ENCODE assay signal across 20 cellular contexts in the genomic region with DNA sequence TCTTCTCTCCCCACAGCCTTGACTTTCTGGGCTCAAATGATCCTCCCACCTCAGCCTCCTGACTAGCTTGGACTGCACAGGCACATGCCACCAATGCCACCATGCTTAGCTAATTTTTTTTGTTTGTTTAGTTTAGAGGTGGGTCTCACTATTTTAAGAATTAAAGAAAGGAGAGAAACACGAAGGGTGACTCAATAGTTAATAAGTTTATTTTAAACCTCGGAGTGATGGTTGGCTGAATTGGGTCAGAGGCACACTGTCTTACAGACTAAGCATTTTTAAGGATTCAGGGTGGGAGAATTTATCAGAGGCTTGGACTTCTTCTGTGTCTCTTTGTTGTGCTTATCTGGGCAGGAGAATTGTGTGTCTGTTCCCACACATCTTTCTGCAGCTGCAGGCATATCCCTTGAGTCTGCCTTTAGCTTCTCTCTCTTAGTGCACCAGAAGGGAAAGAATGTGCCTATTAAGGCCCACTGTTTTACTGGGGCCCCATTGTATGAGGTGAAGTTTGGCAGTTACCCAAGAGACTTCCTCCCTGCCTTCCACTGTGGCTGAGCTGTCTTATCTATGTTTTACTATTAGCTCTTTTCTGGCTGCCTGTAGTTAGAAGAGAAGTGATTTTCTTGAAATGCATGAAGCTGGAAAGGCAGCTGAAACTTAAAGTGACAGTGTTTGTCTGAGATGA.
"Had no signal": no experiment of that assay in that cellular context is flagged by ENCODE, and none has a peak within 500 bp of the region (broad histone marks: within the 10 kb centered on the region; RNA-seq: fewer than 3 reads in every experiment).

No MANE protein-coding gene starts in this region.

- ATAC-seq: activated CD4-positive, CD25-positive, alpha-beta regulatory T cell treated with anti-CD3 and anti-CD28 coated beads, Interleukin-2, amount 50 U/mL, for 24 hours; activated naive CD4-positive, alpha-beta T cell treated with anti-CD3 and anti-CD28 coated beads, Interleukin-2, amount 50 U/mL, for 72 hours; gastroesophageal sphincter had no signal

- H3K4me3 ChIP-seq: adrenal gland, breast epithelium, coronary artery, gastroesophageal sphincter, heart right ventricle, left ventricle myocardium inferior, tibial artery had no signal

- DNase-seq: activated CD4-positive, alpha-beta T cell treated with anti-CD3 and anti-CD28 coated beads, Interleukin-2, amount 50 U/mL, for 1 hour; activated CD8-positive, alpha-beta memory T cell treated with anti-CD3 and anti-CD28 coated beads for 24 hours; activated gamma-delta T cell treated with Interleukin-2 at 50 U/mL for 16 hours; adrenal gland; erythroblast; left ventricle myocardium inferior; mammary epithelial cell; midbrain; nephron progenitor cell; nucleus accumbens; posterior cingulate gyrus; stimulated activated CD4-positive, alpha-beta T cell treated with anti-CD3 and anti-CD28 coated beads, Interleukin-2, amount 100 ng/mL, for 24 hours; stimulated activated naive CD4-positive, alpha-beta T cell treated with Interleukin-2 at 50 U/mL for 16 hours; tibial artery had no signal

- H3K4me3 Mint-ChIP-seq: nephron progenitor cell had no signal

- H3K4me1 Mint-ChIP-seq: nephron progenitor cell had no signal

- H3K27ac ChIP-seq: adrenal gland, breast epithelium, coronary artery, gastroesophageal sphincter, heart right ventricle, left ventricle myocardium inferior, tibial artery had no signal

- H3K27ac Mint-ChIP-seq: activated naive CD4-positive, alpha-beta T cell treated with anti-CD3 and anti-CD28 coated beads, Interleukin-2, amount 50 U/mL, for 72 hours; nephron progenitor cell had no signal

- H3K4me1 ChIP-seq: adrenal gland, breast epithelium, gastroesophageal sphincter, heart right ventricle, left ventricle myocardium inferior, tibial artery had no signal

- H3K9me3 ChIP-seq: breast epithelium had no signal

- H3K36me3 ChIP-seq: adrenal gland, breast epithelium, gastroesophageal sphincter, heart right ventricle, left ventricle myocardium inferior, tibial artery had no signal

- H3K27me3 ChIP-seq: adrenal gland, breast epithelium, gastroesophageal sphincter, heart right ventricle, tibial artery had no signal
